Comparison of ENCODE assay signal across 10 cellular contexts in the genomic region with DNA sequence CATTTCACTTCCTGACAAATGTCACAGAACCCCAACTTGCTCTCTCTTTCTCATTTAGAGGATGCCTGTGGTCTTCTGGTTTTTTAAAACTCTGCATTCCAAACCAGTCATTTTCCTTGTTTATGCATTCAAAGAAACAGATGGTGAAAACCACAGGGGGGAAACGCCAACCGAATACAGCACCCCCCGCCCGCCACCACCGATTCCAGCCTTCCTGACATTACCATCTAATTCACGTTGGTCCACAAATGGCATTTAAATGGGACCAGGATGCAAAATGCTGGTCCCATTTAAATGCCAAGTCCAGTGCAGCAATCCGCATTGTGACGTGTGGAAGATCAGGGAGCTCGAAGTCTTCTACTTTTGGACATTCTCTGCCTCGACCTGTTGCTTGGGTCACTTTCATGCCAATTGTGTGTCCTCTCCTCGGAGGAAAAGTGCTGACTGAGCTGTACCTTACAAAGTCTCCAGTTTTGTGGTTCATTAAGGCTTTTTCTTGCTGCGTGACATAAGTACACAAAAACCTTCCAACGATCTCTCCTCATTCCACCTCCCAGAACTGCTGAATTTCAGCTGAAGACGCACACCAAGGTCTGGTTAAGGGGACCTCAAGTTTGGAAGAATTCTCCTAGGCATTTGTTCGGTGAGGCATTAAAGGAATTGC. TPM values are rescaled to one million over a fixed set of nuclear protein-coding genes. Genes with fewer than 3 reads are reported as not detected.
DNase-seq lines count a peak whose midpoint lies in the region; ATAC-seq and TF ChIP-seq lines count a peak whose summit lies in the region.
"Had no signal": no experiment of that assay in that cellular context is flagged by ENCODE, and none has a peak within 500 bp of the region (broad histone marks: within the 10 kb centered on the region; RNA-seq: fewer than 3 reads in every experiment).

No MANE protein-coding gene starts in this region.

- H3K4me1 Mint-ChIP-seq in activated T-cell treated with anti-CD3 and anti-CD28 coated beads, Interleukin-2, amount 50 U/mL, for 72 hours (ENCODE audit: low read depth) = peaks cover 34% of the 10 kb centered on the region
- H3K4me1 Mint-ChIP-seq in activated T-cell treated with anti-CD3 and anti-CD28 coated beads, Interleukin-2, amount 50 U/mL, for 4 hours (ENCODE audit: low read depth) = peaks cover 34% of the 10 kb centered on the region
- peaks cover 72% of the 10 kb centered on the region for H3K4me1 Mint-ChIP-seq in activated T-helper 1 cell treated with anti-CD3 and anti-CD28 coated beads, Interleukin-12 subunit alpha, Interleukin-12 subunit beta, Interleukin-2, Interleukin-4 antibody, amounts not matched to agents 30 ng/mL and 10 ng/mL and 1 ng/mL, durations not matched to agents 14 hours and 24 hours and 36 hours (ENCODE audit: low read depth)

- peaks cover 5 to 49% of the 10 kb centered on the region in 2 donors for H3K4me1 ChIP-seq in left lung
- peaks cover 23 to 37% of the 10 kb centered on the region in 2 donors for H3K4me1 ChIP-seq in thyroid gland

- H3K36me3 ChIP-seq in left lung (peaks cover 2 to 63% of the 10 kb centered on the region in 2 donors), thyroid gland (peaks cover 12 to 18% of the 10 kb centered on the region in 2 donors)

- H3K27ac ChIP-seq in left lung (peak overlapping the region; percentile 4 to 35), thyroid gland (peak overlapping the region in 2 of 3 donors; percentile 63 to 68)

- peaks cover 8 to 10% of the 10 kb centered on the region in 2 donors for H3K36me3 Mint-ChIP-seq in activated T-cell treated with anti-CD3 and anti-CD28 coated beads, Interleukin-2, amount 50 U/mL, for 72 hours (ENCODE audit: insufficient read depth in 2 of 2)
- peaks cover 55% of the 10 kb centered on the region for H3K36me3 Mint-ChIP-seq in activated T-cell treated with anti-CD3 and anti-CD28 coated beads, Interleukin-2, amount 50 U/mL, for 4 hours (ENCODE audit: insufficient read depth)
- peaks cover 73% of the 10 kb centered on the region for H3K36me3 Mint-ChIP-seq in activated T-helper 1 cell treated with anti-CD3 and anti-CD28 coated beads, Interleukin-12 subunit alpha, Interleukin-12 subunit beta, Interleukin-2, Interleukin-4 antibody, amounts not matched to agents 30 ng/mL and 10 ng/mL and 1 ng/mL, durations not matched to agents 14 hours and 24 hours and 36 hours (ENCODE audit: low read depth)

- no peak overlapping the region for H3K4me3 Mint-ChIP-seq in activated T-cell treated with anti-CD3 and anti-CD28 coated beads, Interleukin-2, amount 50 U/mL, for 72 hours
- no peak overlapping the region for H3K4me3 Mint-ChIP-seq in activated T-cell treated with anti-CD3 and anti-CD28 coated beads, Interleukin-2, amount 50 U/mL, for 4 hours
- H3K4me3 Mint-ChIP-seq in activated T-helper 1 cell treated with anti-CD3 and anti-CD28 coated beads, Interleukin-12 subunit alpha, Interleukin-12 subunit beta, Interleukin-2, Interleukin-4 antibody, amounts not matched to agents 30 ng/mL and 10 ng/mL and 1 ng/mL, durations not matched to agents 14 hours and 24 hours and 36 hours = no peak overlapping the region
- H3K4me3 Mint-ChIP-seq: activated T-helper 17 cell treated with anti-CD3 and anti-CD28 coated beads, Interleukin-2, amount 50 U/mL, for 72 hours had no signal

- intact Hi-C loops in activated T-helper 1 cell treated with anti-CD3 and anti-CD28 coated beads, Interleukin-12 subunit alpha, Interleukin-12 subunit beta, Interleukin-2, Interleukin-4 antibody, amounts not matched to agents 30 ng/mL and 10 ng/mL and 1 ng/mL, durations not matched to agents 14 hours and 24 hours and 36 hours (cut with micrococcal nuclease) = no loop called here
- intact Hi-C loops in left lung (cut with DNase I) (no loop called here), thyroid gland (cut with DNase I) (no loop called here)

- no peaks in the 10 kb centered on the region for H3K9me3 Mint-ChIP-seq in activated T-cell treated with anti-CD3 and anti-CD28 coated beads, Interleukin-2, amount 50 U/mL, for 72 hours
- H3K9me3 Mint-ChIP-seq in activated T-cell treated with anti-CD3 and anti-CD28 coated beads, Interleukin-2, amount 50 U/mL, for 4 hours = no peaks in the 10 kb centered on the region
- no peaks in the 10 kb centered on the region for H3K9me3 Mint-ChIP-seq in activated T-helper 1 cell treated with anti-CD3 and anti-CD28 coated beads, Interleukin-12 subunit alpha, Interleukin-12 subunit beta, Interleukin-2, Interleukin-4 antibody, amounts not matched to agents 30 ng/mL and 10 ng/mL and 1 ng/mL, durations not matched to agents 14 hours and 24 hours and 36 hours
- H3K9me3 Mint-ChIP-seq: activated T-helper 17 cell treated with anti-CD3 and anti-CD28 coated beads, Interleukin-2, amount 50 U/mL, for 72 hours had no signal

- peak overlapping the region; percentile 72 for H3K27ac Mint-ChIP-seq in activated T-cell treated with anti-CD3 and anti-CD28 coated beads, Interleukin-2, amount 50 U/mL, for 72 hours
- H3K27ac Mint-ChIP-seq in activated T-helper 1 cell treated with anti-CD3 and anti-CD28 coated beads, Interleukin-12 subunit alpha, Interleukin-12 subunit beta, Interleukin-2, Interleukin-4 antibody, amounts not matched to agents 30 ng/mL and 10 ng/mL and 1 ng/mL, durations not matched to agents 14 hours and 24 hours and 36 hours = peak overlapping the region; percentile 61
- H3K27ac Mint-ChIP-seq: activated T-helper 17 cell treated with anti-CD3 and anti-CD28 coated beads, Interleukin-2, amount 50 U/mL, for 72 hours had no signal

- TF ChIP-seq CTCF in left lung (IDR thresholded peaks at IDR 0.05) (no peak), thyroid gland (IDR thresholded peaks at IDR 0.05) (no peak)

- no peaks in the 10 kb centered on the region for H3K27me3 ChIP-seq in left lung
- H3K27me3 ChIP-seq in thyroid gland = no peaks in the 10 kb centered on the region

- H3K9me3 ChIP-seq in left lung (no peaks in the 10 kb centered on the region), thyroid gland (no peaks in the 10 kb centered on the region)

- DNase-seq in activated T-cell treated with anti-CD3 and anti-CD28 coated beads, Interleukin-2, amount 50 U/mL, for 72 hours = no peak
- DNase-seq in activated T-cell treated with anti-CD3 and anti-CD28 coated beads, Interleukin-2, amount 50 U/mL, for 4 hours = no peak
- no peak for DNase-seq in activated T-helper 1 cell treated with anti-CD3 and anti-CD28 coated beads, Interleukin-12 subunit alpha, Interleukin-12 subunit beta, Interleukin-2, Interleukin-4 antibody, amounts not matched to agents 30 ng/mL and 10 ng/mL and 1 ng/mL, durations not matched to agents 14 hours and 24 hours and 36 hours (ENCODE audit: low spot score)
- DNase-seq in left lung = no peak
- no peak for DNase-seq in thyroid gland
- no peak for DNase-seq in ACHN
- DNase-seq in NCI-H446 (lab: John Stamatoyannopoulos, UW) = no peak
- DNase-seq: hypothalamus had no signal

- no peak for TF ChIP-seq POLR2A in thyroid gland (IDR thresholded peaks at IDR 0.05)

- WGBS in thyroid gland, 2 donors = 70 to 71% methylated on average over 15 of the region's 15 CpGs

- in situ Hi-C loops in ACHN (cut with HindIII; ENCODE audit: low pct_ligation_motif_present, low pct_unique_long_range_greater_than_20kb, low sequenced_read_pairs) = no loop called here

- no peaks in the 10 kb centered on the region for H3K27me3 Mint-ChIP-seq in activated T-cell treated with anti-CD3 and anti-CD28 coated beads, Interleukin-2, amount 50 U/mL, for 72 hours (ENCODE audit: low read depth)
- no peaks in the 10 kb centered on the region for H3K27me3 Mint-ChIP-seq in activated T-cell treated with anti-CD3 and anti-CD28 coated beads, Interleukin-2, amount 50 U/mL, for 4 hours (ENCODE audit: low read depth)
- no peaks in the 10 kb centered on the region for H3K27me3 Mint-ChIP-seq in activated T-helper 1 cell treated with anti-CD3 and anti-CD28 coated beads, Interleukin-12 subunit alpha, Interleukin-12 subunit beta, Interleukin-2, Interleukin-4 antibody, amounts not matched to agents 30 ng/mL and 10 ng/mL and 1 ng/mL, durations not matched to agents 14 hours and 24 hours and 36 hours (ENCODE audit: insufficient read depth)
- H3K27me3 Mint-ChIP-seq: activated T-helper 17 cell treated with anti-CD3 and anti-CD28 coated beads, Interleukin-2, amount 50 U/mL, for 72 hours had no signal

- ATAC-seq in activated T-cell treated with anti-CD3 and anti-CD28 coated beads, Interleukin-2, amount 50 U/mL, for 72 hours (replicated peaks in 1 of 2) = no peak
- ATAC-seq in activated T-cell treated with anti-CD3 and anti-CD28 coated beads, Interleukin-2, amount 50 U/mL, for 4 hours = no peak
- ATAC-seq in left lung = no peak
- ATAC-seq in HG03095 (IDR thresholded peaks at IDR 0.05; ENCODE audit: unreplicated experiment) = no peak
- ATAC-seq: activated T-helper 17 cell treated with anti-CD3 and anti-CD28 coated beads, Interleukin-2, amount 50 U/mL, for 72 hours had no signal

- H3K4me3 ChIP-seq in left lung = no peak overlapping the region
- no peak overlapping the region for H3K4me3 ChIP-seq in thyroid gland (replicated peaks in 1 of 3)

RNA-seq across cellular contexts. Expression of a gene that starts 35.8 kb away (rescaled TPM):
- 10 to 100 TPM; 20.8 to 36.4 TPM for total RNA-seq in activated T-cell treated with anti-CD3 and anti-CD28 coated beads, Interleukin-2, amount 50 U/mL, for 72 hours
- 10 to 100 TPM; 19.1 to 31.6 (median 31.5) TPM for total RNA-seq in activated T-cell treated with anti-CD3 and anti-CD28 coated beads, Interleukin-2, amount 50 U/mL, for 4 hours
- total RNA-seq in activated T-helper 1 cell treated with anti-CD3 and anti-CD28 coated beads, Interleukin-12 subunit alpha, Interleukin-12 subunit beta, Interleukin-2, Interleukin-4 antibody, amounts not matched to agents 30 ng/mL and 10 ng/mL and 1 ng/mL, durations not matched to agents 14 hours and 24 hours and 36 hours = 53.2 and 62.1 TPM in 2 replicates
- total RNA-seq in left lung (100 to 1,000 TPM; 101 to 193 TPM), thyroid gland (10 to 100 TPM; 42.1 to 78.3 (median 61.7) TPM)
